Comparison of ENCODE assay signal across 8 cellular contexts in the genomic region with DNA sequence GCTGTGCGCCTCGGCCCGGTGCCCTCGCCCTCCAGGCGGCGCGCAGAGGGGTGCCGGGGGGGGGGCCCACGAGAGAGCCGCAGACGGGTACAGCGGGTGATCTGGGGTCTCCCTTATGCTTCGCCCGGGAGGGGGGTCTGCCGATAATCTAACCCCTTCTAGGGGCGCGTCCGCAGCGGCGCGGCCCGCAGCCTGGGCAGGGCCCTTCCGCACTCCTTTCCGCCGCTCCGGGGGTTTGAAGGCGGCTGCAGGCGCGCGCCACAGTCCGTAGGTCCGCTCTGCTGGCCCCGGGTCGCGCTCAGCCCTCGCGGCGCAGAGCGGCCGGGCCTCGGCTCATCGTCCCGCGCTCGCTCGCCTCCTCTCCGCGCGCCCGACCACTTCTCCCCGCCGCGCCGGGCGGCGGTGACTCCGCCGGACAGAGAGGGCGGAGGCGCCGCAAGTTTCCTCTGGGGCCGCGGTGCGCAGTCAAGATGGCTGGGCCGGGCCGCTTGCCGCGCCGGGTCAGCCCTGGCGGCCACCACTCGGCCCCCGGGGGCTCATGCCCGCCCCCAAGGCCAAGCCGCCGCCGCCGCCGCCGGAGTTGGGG. TPM values are rescaled to one million over a fixed set of nuclear protein-coding genes. Genes with fewer than 3 reads are reported as not detected.
DNase-seq lines count a peak whose midpoint lies in the region; ATAC-seq and TF ChIP-seq lines count a peak whose summit lies in the region.

No MANE protein-coding gene starts in this region.

- 1% methylated on average over 79 of the region's 79 CpGs for WGBS in sigmoid colon, 2 donors

- TF ChIP-seq POLR2A in sigmoid colon (IDR thresholded peaks at IDR 0.05) = no peak

- peaks cover 63% of the 10 kb centered on the region for H3K4me1 ChIP-seq in left ventricle myocardium inferior
- H3K4me1 ChIP-seq in sigmoid colon = peaks cover 0 to 50% (median 37%) of the 10 kb centered on the region in 4 donors

- DNase-seq in GM03348 (ENCODE audit: low spot score) (peak; percentile 65), left ventricle myocardium inferior (no peak), sigmoid colon (no peak), DMS153 treated with DMSO at 0.1 percent for 48 hours (lab: John Stamatoyannopoulos, UW; ENCODE audit: unreplicated experiment) (no peak), GOT3 (lab: John Stamatoyannopoulos, UW) (no peak)
- DNase-seq in activated T-cell treated with anti-CD3 and anti-CD28 coated beads, Interleukin-2, amount 50 U/mL, for 48 hours = peak; percentile 29 to 45

- no peaks in the 10 kb centered on the region for H3K27me3 ChIP-seq in left ventricle myocardium inferior (ENCODE audit: low read depth)
- H3K27me3 ChIP-seq in sigmoid colon = no peaks in the 10 kb centered on the region

- intact Hi-C loops in left ventricle myocardium inferior (cut with micrococcal nuclease) = no loop called here
- intact Hi-C loops in sigmoid colon (cut with DNase I) = loop anchor here (2.0 to 10.0 kb wide), 5 partner anchors 85 to 613 kb away; no protein-coding TSS in a partner anchor

- H3K9me3 ChIP-seq in left ventricle myocardium inferior (replicated peaks) (no peaks in the 10 kb centered on the region), sigmoid colon (no peaks in the 10 kb centered on the region)

- peak overlapping the region; percentile 99 for H3K27ac ChIP-seq in left ventricle myocardium inferior (replicated peaks)
- H3K27ac ChIP-seq in sigmoid colon = peak overlapping the region; percentile 89 to 98 (median 92)

- ATAC-seq in GM21360 (IDR thresholded peaks at IDR 0.05; ENCODE audit: unreplicated experiment) (peak; percentile 7), HG03469 (IDR thresholded peaks at IDR 0.05; ENCODE audit: unreplicated experiment) (peak; percentile 4)

- H3K36me3 ChIP-seq in left ventricle myocardium inferior = no peaks in the 10 kb centered on the region
- H3K36me3 ChIP-seq in sigmoid colon = no peaks in the 10 kb centered on the region

- TF ChIP-seq EP300 in sigmoid colon (IDR thresholded peaks at IDR 0.05) = no peak

- H3K4me3 ChIP-seq in left ventricle myocardium inferior = peak overlapping the region; percentile 88
- peak overlapping the region; percentile 66 to 97 (median 78) for H3K4me3 ChIP-seq in sigmoid colon

- TF ChIP-seq CTCF in left ventricle myocardium inferior (IDR thresholded peaks at IDR 0.05; ENCODE audit: borderline replicate concordance) (no peak), sigmoid colon (IDR thresholded peaks at IDR 0.05) (no peak)

RNA-seq across cellular contexts. Expression of a gene that starts 0.6 kb away (rescaled TPM):
- total RNA-seq in left ventricle myocardium inferior (6.6 TPM), sigmoid colon (10 to 100 TPM in 3 of 4 donors, 1 to 10 TPM in 1; 6.6 to 15.8 (median 11.7) TPM)
- polyA plus RNA-seq in sigmoid colon = 1 to 10 TPM in 2 of 3 donors, under 1 TPM in 1; 0.92 to 5.0 (median 1.2) TPM

RNA-seq across cellular contexts. Expression of a gene that starts 36.4 kb away (rescaled TPM):
- total RNA-seq in left ventricle myocardium inferior (not detected), sigmoid colon (not detected)
- not detected for polyA plus RNA-seq in sigmoid colon

Comparison
In these comparisons a context has a peak if more than half of its experiments do, and no peak if none do; other contexts are left out.
1. DNase-seq: peak in GM03348 (single experiment) and activated T-cell treated with anti-CD3 and anti-CD28 coated beads, Interleukin-2, amount 50 U/mL, for 48 hours (2 of 2); none in left ventricle myocardium inferior (single experiment), sigmoid colon (single experiment), DMS153 treated with DMSO at 0.1 percent for 48 hours (single experiment) and GOT3 (single experiment).